Comparison of ENCODE assay signal across 1 cellular context in the genomic region with DNA sequence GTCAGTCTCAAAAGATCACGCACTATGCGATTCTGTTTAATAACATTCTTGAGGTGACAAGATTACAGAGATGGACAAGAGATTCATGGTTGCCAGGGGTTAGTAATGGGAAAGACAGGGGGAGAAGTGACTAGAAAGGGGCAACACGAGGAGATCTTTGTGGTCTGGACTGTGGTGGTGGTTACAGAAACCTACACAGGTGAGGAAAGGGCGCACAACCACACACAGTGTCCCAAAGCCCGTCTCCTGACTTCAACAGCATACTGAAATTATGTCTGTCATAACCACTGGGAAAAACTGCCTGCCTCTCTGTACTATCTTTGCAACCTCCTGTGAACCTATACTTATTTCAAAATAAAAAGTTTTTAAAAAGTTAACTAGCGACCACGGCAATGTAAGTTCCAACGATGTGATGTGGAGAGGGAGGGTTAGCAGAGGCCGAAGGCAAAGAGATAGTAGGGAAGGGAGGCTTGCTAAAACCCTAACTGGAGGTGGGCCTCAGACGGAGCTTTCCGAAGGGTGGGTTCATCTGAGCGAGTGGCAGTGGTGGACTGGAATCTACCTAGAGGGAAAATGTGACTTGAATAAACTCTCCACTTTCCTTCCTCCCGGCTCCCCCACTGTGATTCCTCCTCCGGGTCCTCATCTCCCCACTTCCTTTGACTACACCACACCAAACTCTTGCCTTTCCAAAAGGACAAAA.
TF ChIP-seq lines count a peak whose summit lies in the region.

No MANE protein-coding gene starts in this region.

TF ChIP-seq in WTC11, 78 proteins besides CTCF, POLR2A, EP300 and RAD21 (continued from another document):
- TF ChIP-seq, protein P1, sequence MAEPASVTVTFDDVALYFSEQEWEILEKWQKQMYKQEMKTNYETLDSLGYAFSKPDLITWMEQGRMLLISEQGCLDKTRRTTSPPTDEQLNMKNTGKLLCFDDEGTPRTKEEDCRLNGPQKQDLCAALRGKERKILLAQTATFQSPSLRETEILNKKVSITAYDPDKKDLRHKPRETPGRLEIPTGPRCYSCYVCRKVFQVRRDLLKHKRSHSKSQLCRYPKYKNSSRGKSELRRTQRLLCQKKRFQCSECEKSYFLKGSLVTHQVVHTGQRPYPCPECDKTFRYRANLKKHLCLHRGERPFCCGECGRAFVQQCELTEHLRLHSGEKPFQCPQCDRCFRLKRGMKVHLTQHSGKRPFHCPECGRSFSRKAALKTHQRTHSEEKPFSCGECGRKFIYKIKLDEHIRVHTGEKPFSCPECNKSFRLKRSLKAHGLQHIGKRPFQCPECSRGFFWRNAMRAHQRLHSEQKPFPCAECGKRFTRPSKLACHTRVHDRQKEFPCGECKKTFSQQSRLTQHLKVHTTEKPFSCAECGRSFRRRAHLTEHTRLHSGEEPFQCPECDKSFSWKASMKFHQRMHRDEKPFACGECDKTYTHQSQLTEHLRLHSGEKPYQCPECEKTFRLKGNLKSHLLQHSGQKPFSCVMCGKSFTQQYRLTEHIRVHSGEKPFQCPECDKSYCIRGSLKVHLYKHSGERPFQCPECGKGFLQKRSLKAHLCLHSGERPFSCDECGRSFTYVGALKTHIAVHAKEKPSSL (CRISPR knock-in tag; conservative IDR thresholded peaks at IDR 0.05), result no peak
- no peak for TF ChIP-seq ZNF671 (CRISPR knock-in tag; IDR thresholded peaks at IDR 0.05)
